In the genomic region with DNA sequence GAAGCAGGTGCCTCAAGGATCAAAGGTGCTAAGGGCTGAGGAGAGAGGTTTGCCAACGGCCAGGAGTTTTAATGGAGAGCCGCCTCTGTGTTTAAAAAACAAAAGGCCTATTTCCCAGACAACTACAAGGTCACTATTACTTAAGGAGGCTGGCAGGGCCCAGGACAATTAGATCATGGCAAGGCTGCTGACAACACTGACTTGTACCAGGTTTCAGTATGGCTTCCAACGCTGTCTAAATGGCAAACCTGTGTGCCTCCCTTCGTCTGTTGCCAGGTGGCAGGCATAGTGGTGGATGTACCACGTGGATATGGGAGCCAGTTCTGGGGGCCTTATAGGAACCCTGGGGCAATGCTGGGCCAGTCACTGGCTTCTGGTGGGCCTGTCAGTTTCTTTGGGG, we compare ENCODE assay signal across 20 cellular contexts.
"Had no signal": no experiment of that assay in that cellular context is flagged by ENCODE, and none has a peak within 500 bp of the region (broad histone marks: within the 10 kb centered on the region; RNA-seq: fewer than 3 reads in every experiment).

No MANE protein-coding gene starts in this region.

- H3K9me3 Mint-ChIP-seq: activated naive CD4-positive, alpha-beta T cell treated with anti-CD3 and anti-CD28 coated beads, Interleukin-2, amount 50 U/mL, for 24 hours; central memory CD8-positive, alpha-beta T cell; mesothelial cell of epicardium had no signal

- H3K9me3 ChIP-seq: body of pancreas, esophagus squamous epithelium, suprapubic skin, upper lobe of left lung had no signal

- H3K27ac Mint-ChIP-seq: activated naive CD4-positive, alpha-beta T cell treated with anti-CD3 and anti-CD28 coated beads, Interleukin-2, amount 50 U/mL, for 24 hours; mesothelial cell of epicardium had no signal

- H3K27ac ChIP-seq: body of pancreas, coronary artery, esophagus squamous epithelium, parathyroid adenoma, suprapubic skin, upper lobe of left lung had no signal

- H3K79me2 ChIP-seq: parathyroid adenoma had no signal

- FAIRE-seq: endothelial cell of umbilical vein had no signal

- H2AFZ ChIP-seq: parathyroid adenoma had no signal

- H3K4me1 Mint-ChIP-seq: activated naive CD4-positive, alpha-beta T cell treated with anti-CD3 and anti-CD28 coated beads, Interleukin-2, amount 50 U/mL, for 24 hours; central memory CD8-positive, alpha-beta T cell had no signal

- H3K4me1 ChIP-seq: body of pancreas, esophagus squamous epithelium, parathyroid adenoma, suprapubic skin, upper lobe of left lung had no signal

- H3K9ac ChIP-seq: parathyroid adenoma had no signal

- ATAC-seq: body of pancreas; stimulated activated naive CD8-positive, alpha-beta T cell treated with anti-CD3 and anti-CD28 coated beads, Interleukin-15, Interleukin-2, amounts not matched to agents 100 U/mL and 50 U/mL, for 24 hours had no signal

- H3K4me3 ChIP-seq: body of pancreas, coronary artery, esophagus squamous epithelium, suprapubic skin, upper lobe of left lung had no signal

- H3K4me3 Mint-ChIP-seq: activated naive CD4-positive, alpha-beta T cell treated with anti-CD3 and anti-CD28 coated beads, Interleukin-2, amount 50 U/mL, for 24 hours; central memory CD8-positive, alpha-beta T cell; mesothelial cell of epicardium had no signal

- DNase-seq: activated CD4-positive, CD25-positive, alpha-beta regulatory T cell treated with anti-CD3 and anti-CD28 coated beads, Interleukin-2, amount 50 U/mL, for 72 hours; activated effector memory CD4-positive, alpha-beta T cell treated with Interleukin-2 at 50 U/mL for 16 hours; activated T-cell treated with anti-CD3 and anti-CD28 coated beads, Interleukin-2, amount 50 U/mL, for 1 hour; body of pancreas; effector CD4-positive, alpha-beta T cell; esophagus squamous epithelium; foreskin fibroblast; hypothalamus; retina; stimulated activated CD4-positive, alpha-beta T cell treated with anti-CD3 and anti-CD28 coated beads, Interleukin-15, amount 100 ng/mL, for 24 hours; stimulated activated CD4-positive, alpha-beta T cell treated with anti-CD3 and anti-CD28 coated beads, Interleukin-4, amount 100 ng/mL, for 1 hour; stimulated activated naive CD8-positive, alpha-beta T cell treated with anti-CD3 and anti-CD28 coated beads, Interleukin-15, Interleukin-2, amounts not matched to agents 100 U/mL and 50 U/mL, for 24 hours; upper lobe of left lung had no signal

- H3K27me3 Mint-ChIP-seq: activated naive CD4-positive, alpha-beta T cell treated with anti-CD3 and anti-CD28 coated beads, Interleukin-2, amount 50 U/mL, for 24 hours; central memory CD8-positive, alpha-beta T cell had no signal

- H3K27me3 ChIP-seq: body of pancreas, esophagus squamous epithelium, suprapubic skin, upper lobe of left lung had no signal
